In genomic region chr5:177402271-177403043, GRCh38 we compare ENCODE assay signal across 6 cellular contexts. TPM values are rescaled to one million over a fixed set of nuclear protein-coding genes. Genes with fewer than 3 reads are reported as not detected.
DNase-seq lines count a peak whose midpoint lies in the region; ATAC-seq lines count a peak whose summit lies in the region.

No MANE protein-coding gene starts in this region.

- no peak for ATAC-seq in GM18498 (IDR thresholded peaks at IDR 0.05; ENCODE audit: unreplicated experiment)

- no peaks in the 10 kb centered on the region for H3K36me3 Mint-ChIP-seq in activated naive CD4-positive, alpha-beta T cell treated with anti-CD3 and anti-CD28 coated beads for 36 hours (ENCODE audit: low read depth)

- intact Hi-C loops in activated naive CD4-positive, alpha-beta T cell treated with anti-CD3 and anti-CD28 coated beads for 36 hours (cut with micrococcal nuclease): loop anchor here (1.0 kb wide), 6 partner anchors 12 to 288 kb away; partner anchors contain the start of gene GRK6

- CTCF ChIA-PET in activated naive CD4-positive, alpha-beta T cell treated with anti-CD3 and anti-CD28 coated beads for 36 hours (lab: Charles Lee): interaction anchor here (0.6 to 9.9 kb wide), 28 partner anchors 11 to 288 kb away, joined by 3 to 161 read pairs (median 18); partner anchors contain the start of genes GRK6, PDLIM7, PRR7 and SLC34A1

- DNase-seq in NCI-H510A (lab: John Stamatoyannopoulos, UW): peak; percentile 80
- DNase-seq in activated naive CD4-positive, alpha-beta T cell treated with anti-CD3 and anti-CD28 coated beads for 36 hours: peak; percentile 89
- peak; percentile 92 for DNase-seq in left kidney (ENCODE audit: low read depth, low spot score)
- DNase-seq in ureter (ENCODE audit: low spot score): peak; percentile 76

- H3K4me3 Mint-ChIP-seq in activated naive CD4-positive, alpha-beta T cell treated with anti-CD3 and anti-CD28 coated beads for 36 hours: peak overlapping the region; percentile 78

- H3K27ac Mint-ChIP-seq in activated naive CD4-positive, alpha-beta T cell treated with anti-CD3 and anti-CD28 coated beads for 36 hours: no peak overlapping the region

- peaks cover 19% of the 10 kb centered on the region for H3K4me1 Mint-ChIP-seq in activated naive CD4-positive, alpha-beta T cell treated with anti-CD3 and anti-CD28 coated beads for 36 hours (ENCODE audit: low read depth)

- H3K27me3 Mint-ChIP-seq in activated naive CD4-positive, alpha-beta T cell treated with anti-CD3 and anti-CD28 coated beads for 36 hours (ENCODE audit: low read depth): peaks cover 15% of the 10 kb centered on the region

- no peaks in the 10 kb centered on the region for H3K9me3 Mint-ChIP-seq in activated naive CD4-positive, alpha-beta T cell treated with anti-CD3 and anti-CD28 coated beads for 36 hours

- peak overlapping the region; percentile 60; the same call in 1 of the 2 replicates for H3K4me3 ChIP-seq in GM08714 (ENCODE audit: low read length)

RNA-seq across cellular contexts. Expression of gene PFN3, which starts 2.0 kb away (rescaled TPM):
- total RNA-seq in activated naive CD4-positive, alpha-beta T cell treated with anti-CD3 and anti-CD28 coated beads for 36 hours: not detected
- not detected for total RNA-seq in ureter

RNA-seq across cellular contexts. Expression of gene F12, which starts 6.9 kb away (rescaled TPM):
- 1 to 10 TPM; 3.2 to 5.4 TPM for total RNA-seq in activated naive CD4-positive, alpha-beta T cell treated with anti-CD3 and anti-CD28 coated beads for 36 hours
- 1.3 TPM for total RNA-seq in ureter

RNA-seq across cellular contexts. Expression of gene SLC34A1, which starts 18.2 kb away (rescaled TPM):
- not detected for total RNA-seq in activated naive CD4-positive, alpha-beta T cell treated with anti-CD3 and anti-CD28 coated beads for 36 hours
- not detected for total RNA-seq in ureter

RNA-seq across cellular contexts. Expression of gene GRK6, which starts 24.0 kb away (rescaled TPM):
- total RNA-seq in activated naive CD4-positive, alpha-beta T cell treated with anti-CD3 and anti-CD28 coated beads for 36 hours: 100 to 1,000 TPM; 117 to 133 TPM
- total RNA-seq in ureter: 30.8 TPM

RNA-seq across cellular contexts. Expression of gene PRR7, which starts 44.2 kb away (rescaled TPM):
- 1 to 10 TPM; 7.4 to 8.2 TPM for total RNA-seq in activated naive CD4-positive, alpha-beta T cell treated with anti-CD3 and anti-CD28 coated beads for 36 hours
- 2.6 TPM for total RNA-seq in ureter
